Comparison of ENCODE assay signal across 8 cellular contexts in the genomic region with DNA sequence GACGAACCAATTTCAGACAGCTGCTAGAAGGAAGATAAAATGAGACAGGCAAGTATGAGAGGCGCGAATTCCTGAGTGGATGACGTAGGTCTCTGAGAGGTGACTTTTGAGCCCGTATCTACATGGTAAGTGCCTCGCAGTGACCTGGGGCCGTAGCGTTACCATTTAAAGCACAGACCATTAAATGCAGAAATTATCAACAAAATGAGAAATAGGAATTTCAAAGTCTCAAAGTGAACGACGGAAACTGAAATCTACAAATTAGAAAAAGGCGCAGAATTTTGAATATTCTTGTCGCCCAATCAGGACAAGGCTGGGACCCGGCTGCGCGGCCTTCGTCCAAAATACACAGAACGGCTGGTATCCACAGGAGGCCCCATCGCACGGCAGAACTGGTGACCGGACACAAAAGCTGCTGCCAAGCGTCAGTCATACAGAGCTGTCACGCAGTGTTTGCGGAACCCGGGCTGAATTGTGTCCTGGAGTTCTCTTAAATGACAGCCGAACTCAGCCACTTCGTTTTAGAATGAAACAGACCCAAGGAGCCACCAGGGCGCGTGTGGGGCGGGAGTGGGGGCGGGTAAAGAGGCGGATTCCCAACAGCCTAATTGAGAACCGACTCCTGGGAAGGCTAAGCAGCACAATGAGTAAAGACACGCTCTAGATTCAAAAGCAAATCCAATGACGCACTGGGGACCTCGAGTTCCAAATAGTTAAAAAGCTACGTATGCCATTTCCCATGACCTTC.
A peak's percentile ranks its signal among the peaks of the same experiment; 100 is the strongest.
DNase-seq lines count a peak whose midpoint lies in the region; ATAC-seq and TF ChIP-seq lines count a peak whose summit lies in the region.

No MANE protein-coding gene starts in this region.

- DNase-seq in AG04449 (ENCODE audit: low read depth, low spot score) (no peak), HAP-1 (ENCODE audit: low spot score in 2 of 2) (peak; percentile 79 to 88), NCI-H510A (lab: John Stamatoyannopoulos, UW) (peak; percentile 62), coronary artery (ENCODE audit: low spot score) (peak; percentile 95), left kidney (ENCODE audit: low read depth, low spot score) (peak; percentile 94)
- DNase-seq in activated CD4-positive, alpha-beta T cell treated with anti-CD3 and anti-CD28 coated beads for 48 hours: peak; percentile 86
- peak; percentile 41 to 48 for DNase-seq in stimulated activated CD4-positive, alpha-beta T cell treated with anti-CD3 and anti-CD28 coated beads, Interleukin-1b, Interleukin-23, amount 100 ng/mL, for 4 hours (ENCODE audit: low read depth in 2 of 2)

- no peak for ATAC-seq in GM19455 (IDR thresholded peaks at IDR 0.05; ENCODE audit: unreplicated experiment)

- CTCF ChIA-PET in AG04449 (lab: Yijun Ruan, JAX): interaction anchor here (0.7 to 1.0 kb wide), 2 partner anchors 36 to 40 kb away, joined by 3 read pairs; no protein-coding TSS in a partner anchor

- no peaks in the 10 kb centered on the region for H3K36me3 ChIP-seq in HAP-1 (replicated peaks)

- H3K27ac ChIP-seq in coronary artery: peak overlapping the region; percentile 98

- POLR2A ChIA-PET in AG04449 (lab: Yijun Ruan, JAX): interaction anchor here (0.5 to 3.7 kb wide), 9 partner anchors 14 to 276 kb away, joined by 3 to 39 read pairs (median 6); a partner anchor contains a TSS

- in situ Hi-C loops in HAP-1 (cut with MboI; ENCODE audit: low sequenced_read_pairs): no loop called here

- peak overlapping the region; percentile 69 for H3K4me3 ChIP-seq in AG04449 (ENCODE audit: low read depth, low read length)
- H3K4me3 ChIP-seq in HAP-1: peak overlapping the region; percentile 59
- peak overlapping the region; percentile 81 for H3K4me3 ChIP-seq in coronary artery

- H3K9me3 ChIP-seq in HAP-1: no peaks in the 10 kb centered on the region

- no peak for TF ChIP-seq CTCF in AG04449 (IDR thresholded peaks at IDR 0.05; ENCODE audit: insufficient read depth, low read length, missing control alignments)
- no peak for TF ChIP-seq CTCF in coronary artery (IDR thresholded peaks at IDR 0.05)

- no peaks in the 10 kb centered on the region for H3K27me3 ChIP-seq in HAP-1 (ENCODE audit: low read depth)

- peaks cover 17% of the 10 kb centered on the region for H3K4me1 ChIP-seq in HAP-1
